1 cellular context compared by ENCODE assay signal in the genomic region with DNA sequence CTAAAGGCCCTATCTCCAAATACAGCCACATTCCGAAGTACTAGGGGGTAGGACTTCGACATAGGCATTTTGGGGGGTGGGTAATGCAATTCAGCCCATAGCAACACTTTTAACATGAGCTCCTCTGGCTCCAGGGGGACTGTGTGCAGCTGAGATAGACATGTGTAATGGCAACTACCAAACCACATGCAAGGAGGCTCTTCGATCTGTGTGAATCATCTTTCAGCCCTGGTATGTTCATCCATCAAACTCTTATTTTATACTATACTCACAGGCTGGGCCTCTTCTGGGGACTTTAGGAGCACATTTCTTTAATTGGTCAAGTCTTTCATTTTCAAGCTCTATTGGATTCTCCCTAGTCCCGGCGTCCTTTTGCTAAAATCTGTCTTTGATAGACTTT.
TF ChIP-seq lines count a peak whose summit lies in the region.

No MANE protein-coding gene starts in this region.

TF ChIP-seq in HepG2, 621 proteins besides CTCF, POLR2A, EP300 and RAD21:
- TF ChIP-seq ZFP36 (IDR thresholded peaks at IDR 0.05; ENCODE audit: borderline replicate concordance, low read depth, low read length, partially characterized antibody) (no peak), PHF5A (CRISPR knock-in tag; IDR thresholded peaks at IDR 0.05; ENCODE audit: low read depth, unreplicated experiment) (no peak), ZNF543 (CRISPR knock-in tag; IDR thresholded peaks at IDR 0.05) (no peak), ZNF460 (CRISPR knock-in tag; IDR thresholded peaks at IDR 0.05; ENCODE audit: borderline replicate concordance) (no peak), ZGPAT (CRISPR knock-in tag; IDR thresholded peaks at IDR 0.05) (no peak), ZNF75D (CRISPR knock-in tag; IDR thresholded peaks at IDR 0.05; ENCODE audit: borderline replicate concordance) (no peak), ZNF747 (CRISPR knock-in tag; IDR thresholded peaks at IDR 0.05; ENCODE audit: borderline replicate concordance) (no peak), BCLAF1 (IDR thresholded peaks at IDR 0.05) (no peak)
- TF ChIP-seq, protein P1, sequence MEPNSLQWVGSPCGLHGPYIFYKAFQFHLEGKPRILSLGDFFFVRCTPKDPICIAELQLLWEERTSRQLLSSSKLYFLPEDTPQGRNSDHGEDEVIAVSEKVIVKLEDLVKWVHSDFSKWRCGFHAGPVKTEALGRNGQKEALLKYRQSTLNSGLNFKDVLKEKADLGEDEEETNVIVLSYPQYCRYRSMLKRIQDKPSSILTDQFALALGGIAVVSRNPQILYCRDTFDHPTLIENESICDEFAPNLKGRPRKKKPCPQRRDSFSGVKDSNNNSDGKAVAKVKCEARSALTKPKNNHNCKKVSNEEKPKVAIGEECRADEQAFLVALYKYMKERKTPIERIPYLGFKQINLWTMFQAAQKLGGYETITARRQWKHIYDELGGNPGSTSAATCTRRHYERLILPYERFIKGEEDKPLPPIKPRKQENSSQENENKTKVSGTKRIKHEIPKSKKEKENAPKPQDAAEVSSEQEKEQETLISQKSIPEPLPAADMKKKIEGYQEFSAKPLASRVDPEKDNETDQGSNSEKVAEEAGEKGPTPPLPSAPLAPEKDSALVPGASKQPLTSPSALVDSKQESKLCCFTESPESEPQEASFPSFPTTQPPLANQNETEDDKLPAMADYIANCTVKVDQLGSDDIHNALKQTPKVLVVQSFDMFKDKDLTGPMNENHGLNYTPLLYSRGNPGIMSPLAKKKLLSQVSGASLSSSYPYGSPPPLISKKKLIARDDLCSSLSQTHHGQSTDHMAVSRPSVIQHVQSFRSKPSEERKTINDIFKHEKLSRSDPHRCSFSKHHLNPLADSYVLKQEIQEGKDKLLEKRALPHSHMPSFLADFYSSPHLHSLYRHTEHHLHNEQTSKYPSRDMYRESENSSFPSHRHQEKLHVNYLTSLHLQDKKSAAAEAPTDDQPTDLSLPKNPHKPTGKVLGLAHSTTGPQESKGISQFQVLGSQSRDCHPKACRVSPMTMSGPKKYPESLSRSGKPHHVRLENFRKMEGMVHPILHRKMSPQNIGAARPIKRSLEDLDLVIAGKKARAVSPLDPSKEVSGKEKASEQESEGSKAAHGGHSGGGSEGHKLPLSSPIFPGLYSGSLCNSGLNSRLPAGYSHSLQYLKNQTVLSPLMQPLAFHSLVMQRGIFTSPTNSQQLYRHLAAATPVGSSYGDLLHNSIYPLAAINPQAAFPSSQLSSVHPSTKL (CRISPR knock-in tag; IDR thresholded peaks at IDR 0.05), result no peak
- TF ChIP-seq, protein P2, sequence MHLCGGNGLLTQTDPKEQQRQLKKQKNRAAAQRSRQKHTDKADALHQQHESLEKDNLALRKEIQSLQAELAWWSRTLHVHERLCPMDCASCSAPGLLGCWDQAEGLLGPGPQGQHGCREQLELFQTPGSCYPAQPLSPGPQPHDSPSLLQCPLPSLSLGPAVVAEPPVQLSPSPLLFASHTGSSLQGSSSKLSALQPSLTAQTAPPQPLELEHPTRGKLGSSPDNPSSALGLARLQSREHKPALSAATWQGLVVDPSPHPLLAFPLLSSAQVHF (CRISPR knock-in tag; IDR thresholded peaks at IDR 0.05), result no peak
- TF ChIP-seq, protein P3, sequence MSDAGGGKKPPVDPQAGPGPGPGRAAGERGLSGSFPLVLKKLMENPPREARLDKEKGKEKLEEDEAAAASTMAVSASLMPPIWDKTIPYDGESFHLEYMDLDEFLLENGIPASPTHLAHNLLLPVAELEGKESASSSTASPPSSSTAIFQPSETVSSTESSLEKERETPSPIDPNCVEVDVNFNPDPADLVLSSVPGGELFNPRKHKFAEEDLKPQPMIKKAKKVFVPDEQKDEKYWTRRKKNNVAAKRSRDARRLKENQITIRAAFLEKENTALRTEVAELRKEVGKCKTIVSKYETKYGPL (CRISPR knock-in tag; IDR thresholded peaks at IDR 0.05), result no peak
TF ChIP-seq in HepG2: peak in this region for 0.
